17 cellular contexts compared by ENCODE assay signal in the genomic region with DNA sequence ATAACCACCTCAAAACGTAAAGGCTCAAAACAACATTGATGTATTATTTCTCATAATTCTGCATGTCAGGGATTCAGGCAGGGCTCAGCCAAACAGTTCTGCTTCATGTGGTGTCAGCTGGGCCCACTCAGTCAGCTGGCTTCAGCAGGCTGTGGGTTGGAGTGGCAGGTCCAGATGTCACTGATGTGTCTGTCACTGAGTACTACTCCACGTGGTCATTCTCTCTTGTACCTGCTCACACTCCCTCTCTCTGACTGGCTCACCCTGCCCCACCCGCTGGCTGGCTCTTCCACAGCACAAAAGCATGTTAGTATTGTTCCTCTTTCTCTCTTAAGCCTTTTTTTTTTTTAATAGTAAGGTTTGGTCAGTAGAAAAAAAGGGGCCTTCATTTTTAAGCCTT.
"Had no signal": no experiment of that assay in that cellular context is flagged by ENCODE, and none has a peak within 500 bp of the region (broad histone marks: within the 10 kb centered on the region; RNA-seq: fewer than 3 reads in every experiment).

No MANE protein-coding gene starts in this region.

- H3K9me3 ChIP-seq: sigmoid colon, thyroid gland, uterus had no signal

- H3K27ac ChIP-seq: cardiac muscle cell, foreskin keratinocyte, thyroid gland, uterus had no signal

- H3K36me3 ChIP-seq: cardiac muscle cell, heart right ventricle, sigmoid colon, thyroid gland, uterus had no signal

- H3K4me3 ChIP-seq: cardiac muscle cell, heart right ventricle, sigmoid colon, thyroid gland, uterus had no signal

- H3K4me1 ChIP-seq: foreskin keratinocyte, thyroid gland, uterus had no signal

- H3K27me3 ChIP-seq: cardiac muscle cell, foreskin keratinocyte, sigmoid colon, thyroid gland, uterus had no signal

- ATAC-seq: activated T-helper 17 cell treated with anti-CD3 and anti-CD28 coated beads, Interleukin-2, amount 50 U/mL, for 72 hours; foreskin keratinocyte; left ventricle myocardium superior; stimulated activated naive CD8-positive, alpha-beta T cell treated with anti-CD3 and anti-CD28 coated beads, Interleukin-15, amount 100 ng/mL, for 72 hours had no signal

- DNase-seq: activated CD4-positive, alpha-beta T cell treated with anti-CD3 and anti-CD28 coated beads, Interleukin-2, amount 10 ng/mL, durations not matched to agents 7 days and 5 days; activated CD4-positive, CD25-positive, alpha-beta regulatory T cell; activated CD8-positive, alpha-beta memory T cell treated with anti-CD3 and anti-CD28 coated beads for 24 hours; activated naive CD4-positive, alpha-beta T cell treated with anti-CD3 and anti-CD28 coated beads for 36 hours; activated T-cell treated with anti-CD3 and anti-CD28 coated beads for 4 hours; foreskin keratinocyte; heart right ventricle; left ventricle myocardium superior; mesendoderm; sigmoid colon; stimulated activated CD4-positive, alpha-beta T cell treated with anti-CD3 and anti-CD28 coated beads, Interleukin-15, amount 100 ng/mL, for 24 hours; stimulated activated CD4-positive, alpha-beta T cell treated with anti-CD3 and anti-CD28 coated beads, Interleukin-4, amount 100 ng/mL, for 4 hours; stimulated activated naive CD8-positive, alpha-beta T cell treated with anti-CD3 and anti-CD28 coated beads, Interleukin-15, amount 100 ng/mL, for 72 hours; uterus had no signal
